1 cellular context compared by ENCODE assay signal in the genomic region with DNA sequence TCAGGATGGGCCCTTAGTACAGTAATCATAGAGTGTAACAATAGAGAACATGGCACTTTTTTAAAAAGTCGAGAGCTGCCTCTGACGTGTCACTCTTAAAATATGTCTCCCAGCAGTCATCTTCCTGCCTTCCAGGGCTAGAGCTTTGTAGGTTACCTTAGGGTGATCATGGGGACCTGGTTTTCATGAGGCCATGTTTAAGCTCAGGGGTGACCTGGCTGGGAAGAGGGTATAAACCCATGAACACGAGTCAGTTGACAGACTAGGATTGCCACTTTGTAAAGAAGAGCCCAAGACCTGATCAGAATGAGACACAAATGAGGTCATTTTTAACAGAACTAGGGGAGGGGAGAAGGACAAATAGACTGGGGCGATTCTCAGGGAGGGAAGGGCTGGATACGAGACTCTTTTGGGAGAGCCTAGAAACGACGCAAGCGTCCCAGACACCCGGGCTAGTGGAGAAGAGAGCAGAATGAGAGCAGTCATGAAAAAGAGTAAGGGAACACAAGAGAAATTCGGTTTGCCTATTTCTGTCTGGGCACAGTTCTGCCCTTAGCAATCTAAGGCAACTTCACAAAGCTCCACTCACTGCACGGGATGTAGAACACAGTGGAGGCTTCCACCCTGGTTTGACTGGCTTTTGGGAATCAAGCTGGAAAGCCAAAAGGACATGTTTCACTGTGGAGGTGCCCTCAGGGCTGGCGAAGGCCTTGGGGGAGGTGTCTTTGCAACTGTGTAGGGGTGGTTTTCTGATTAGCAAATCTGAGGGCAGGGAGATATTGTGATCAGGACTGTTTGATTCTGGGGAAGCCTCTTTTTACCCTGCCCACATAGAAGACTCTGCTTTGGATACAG.
TF ChIP-seq lines count a peak whose summit lies in the region.

No MANE protein-coding gene starts in this region.

TF ChIP-seq in GM23338, 12 proteins besides CTCF, POLR2A, EP300 and RAD21 (continued from another document):
- TF ChIP-seq REST (IDR thresholded peaks at IDR 0.05; ENCODE audit: unreplicated experiment) (no peak), EZH2phosphoT487 (IDR thresholded peaks at IDR 0.05; ENCODE audit: unreplicated experiment) (no peak), JUNB (IDR thresholded peaks at IDR 0.05; ENCODE audit: unreplicated experiment) (no peak)
